Comparison of ENCODE assay signal across 21 cellular contexts in the genomic region with DNA sequence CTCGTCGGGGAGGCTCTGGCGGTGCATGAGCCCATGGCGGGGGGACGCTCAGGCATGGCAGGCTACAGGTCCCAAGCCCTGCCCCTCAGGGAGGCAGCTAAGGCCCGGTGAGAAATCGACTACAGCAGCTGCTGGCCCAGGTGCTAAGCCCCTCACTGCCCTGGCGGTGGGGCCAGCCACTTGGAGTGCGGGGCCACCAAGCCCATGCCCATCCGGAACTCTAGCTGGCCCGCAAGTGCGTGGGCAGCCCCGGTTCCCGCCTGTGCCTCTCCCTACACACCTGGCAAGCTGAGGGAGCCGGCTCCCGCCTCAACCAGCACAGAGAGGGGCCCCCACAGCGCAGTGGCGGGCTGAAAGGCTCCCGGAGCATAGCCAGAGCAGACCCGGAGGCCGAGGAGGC.
"Had no signal": no experiment of that assay in that cellular context is flagged by ENCODE, and none has a peak within 500 bp of the region (broad histone marks: within the 10 kb centered on the region; RNA-seq: fewer than 3 reads in every experiment).

No MANE protein-coding gene starts in this region.

- H3K9me3 ChIP-seq: colonic mucosa, gastrocnemius medialis, suprapubic skin, tibial artery, uterus had no signal

- DNase-seq: cerebellar nuclear complex; colonic mucosa; effector CD4-positive, alpha-beta T cell; gastrocnemius medialis; glutamatergic neuron; kidney glomerular epithelial cell; mesendoderm; naive B cell; stimulated activated CD4-positive, alpha-beta T cell treated with anti-CD3 and anti-CD28 coated beads, Interleukin-4, amount 100 ng/mL, for 1 hour; stimulated activated CD8-positive, alpha-beta memory T cell treated with anti-CD3 and anti-CD28 coated beads, Interleukin-4, amount 100 ng/mL, for 48 hours; stimulated activated naive CD8-positive, alpha-beta T cell treated with anti-CD3 and anti-CD28 coated beads, Interleukin-15, Interleukin-2, amounts not matched to agents 100 U/mL and 50 U/mL, for 24 hours; tibial artery; uterus had no signal

- H3K27ac ChIP-seq: colonic mucosa, gastrocnemius medialis, parathyroid adenoma, suprapubic skin, tibial artery, upper lobe of left lung, uterus had no signal

- H3K27me3 ChIP-seq: colonic mucosa, gastrocnemius medialis, suprapubic skin, tibial artery, upper lobe of left lung, uterus had no signal

- ATAC-seq: esophagus mucosa; gastrocnemius medialis; left lobe of liver; right cardiac atrium; stimulated activated effector memory CD8-positive, alpha-beta T cell treated with anti-CD3 and anti-CD28 coated beads, Interleukin-12 subunit alpha, Interleukin-12 subunit beta, amount 100 ng/mL, for 72 hours; stimulated activated naive CD8-positive, alpha-beta T cell treated with anti-CD3 and anti-CD28 coated beads, Interleukin-15, Interleukin-2, amounts not matched to agents 100 U/mL and 50 U/mL, for 24 hours had no signal

- H3K4me1 ChIP-seq: colonic mucosa, gastrocnemius medialis, parathyroid adenoma, suprapubic skin, tibial artery, upper lobe of left lung, uterus had no signal

- H3K4me3 ChIP-seq: colonic mucosa, gastrocnemius medialis, smooth muscle cell, suprapubic skin, tibial artery, upper lobe of left lung, uterus had no signal

- H3K36me3 ChIP-seq: colonic mucosa, gastrocnemius medialis, suprapubic skin, tibial artery, upper lobe of left lung, uterus had no signal
